ENCODE assay signal across 30 cellular contexts in genomic region chr12:89424394-89424793, GRCh38.
"Had no signal": no experiment of that assay in that cellular context is flagged by ENCODE, and none has a peak within 500 bp of the region (broad histone marks: within the 10 kb centered on the region; RNA-seq: fewer than 3 reads in every experiment).

No MANE protein-coding gene starts in this region.

- H3K4me3 ChIP-seq: heart left ventricle, right atrium auricular region, smooth muscle cell, vagina had no signal

- DNase-seq: activated CD4-positive, alpha-beta memory T cell treated with anti-CD3 and anti-CD28 coated beads for 36 hours; activated CD4-positive, alpha-beta T cell treated with anti-CD3 and anti-CD28 coated beads, Interleukin-2, amount 10 ng/mL, durations not matched to agents 24 days and 14 days; activated CD8-positive, alpha-beta memory T cell treated with anti-CD3 and anti-CD28 coated beads, Interleukin-2, amount 50 U/mL, for 4 hours; activated gamma-delta T cell; activated naive CD4-positive, alpha-beta T cell treated with anti-CD3 and anti-CD28 coated beads, Interleukin-2, amount 10 ng/mL, durations not matched to agents 7 days and 5 days; activated naive CD8-positive, alpha-beta T cell treated with anti-CD3 and anti-CD28 coated beads, Interleukin-2, amount 50 U/mL, for 24 hours; activated T-cell treated with anti-CD3 and anti-CD28 coated beads, Interleukin-2, amount 50 U/mL, for 1 hour; amygdala; endodermal cell; foreskin fibroblast; heart left ventricle; hypothalamus; immature natural killer cell; kidney; left colon; naive thymus-derived CD8-positive, alpha-beta T cell; occipital lobe; stimulated activated CD4-positive, alpha-beta T cell treated with anti-CD3 and anti-CD28 coated beads, Interleukin-1b, Interleukin-23, amount 100 ng/mL, for 48 hours; stimulated activated CD4-positive, alpha-beta T cell treated with anti-CD3 and anti-CD28 coated beads, Interleukin-4, amount 100 ng/mL, for 4 hours; stimulated activated CD8-positive, alpha-beta memory T cell treated with anti-CD3 and anti-CD28 coated beads, Interleukin-4, amount 100 ng/mL, for 48 hours; stimulated activated naive CD8-positive, alpha-beta T cell treated with anti-CD3 and anti-CD28 coated beads, Interleukin-15, amount 100 ng/mL, for 72 hours; substantia nigra; T-helper 9 cell; WERI-Rb-1 had no signal

- H3K27ac ChIP-seq: right atrium auricular region, vagina, WERI-Rb-1 had no signal

- H3K27me3 ChIP-seq: heart left ventricle, right atrium auricular region, vagina had no signal

- H3K9me3 ChIP-seq: right atrium auricular region, vagina had no signal

- ATAC-seq: activated CD4-positive, CD25-positive, alpha-beta regulatory T cell treated with anti-CD3 and anti-CD28 coated beads, Interleukin-2, amount 50 U/mL, for 24 hours; activated naive CD8-positive, alpha-beta T cell treated with anti-CD3 and anti-CD28 coated beads, Interleukin-2, amount 50 U/mL, for 24 hours; esophagus mucosa; heart left ventricle; left colon; naive thymus-derived CD8-positive, alpha-beta T cell; stimulated activated memory B cell treated with anti-CD40 and anti-IgM and Interleukin-4, amounts not matched to agents 10 μg/mL and 1 μg/mL and 100 μg/mL, for 72 hours; stimulated activated naive CD8-positive, alpha-beta T cell treated with anti-CD3 and anti-CD28 coated beads, Interleukin-15, amount 100 ng/mL, for 72 hours had no signal

- H3K4me1 ChIP-seq: vagina had no signal

- H3K36me3 ChIP-seq: right atrium auricular region, WERI-Rb-1 had no signal
